ENCODE assay signal across 10 cellular contexts in genomic region chr17:74892974-74893911, GRCh38. TPM values are rescaled to one million over a fixed set of nuclear protein-coding genes. Genes with fewer than 3 reads are reported as not detected.
DNase-seq lines count a peak whose midpoint lies in the region; ATAC-seq and TF ChIP-seq lines count a peak whose summit lies in the region.
"Had no signal": no experiment of that assay in that cellular context is flagged by ENCODE, and none has a peak within 500 bp of the region (broad histone marks: within the 10 kb centered on the region; RNA-seq: fewer than 3 reads in every experiment).

TSS of gene FADS6 (minus strand) at chr17:74893633. CDS start at chr17:74893595, 38 bp downstream.

- H3K9me3 ChIP-seq in mammary epithelial cell (replicated peaks; ENCODE audit: insufficient read depth, low read length), result no peaks in the 10 kb centered on the region

- H3K4me1 Mint-ChIP-seq in stimulated activated naive B cell treated with anti-CD40 and anti-IgM and Interleukin-4, amounts not matched to agents 10 μg/mL and 1 μg/mL and 100 μg/mL, for 72 hours, result peaks cover 5 to 14% of the 10 kb centered on the region in 2 donors

- in situ Hi-C loops in mammary epithelial cell (cut with MboI; ENCODE audit: low sequenced_read_pairs in 2 of 2), result no loop called here

- whole genome bisulfite sequencing in mammary epithelial cell (ENCODE audit: low coverage, missing lambda C conversion rate), result no CpG with 5 or more reads among the region's 86 CpGs

- no peak within 1 kb of the TSS for H3K27ac ChIP-seq in mammary epithelial cell (ENCODE audit: insufficient read depth, low read depth, low read length)

- DNase-seq in NCI-H748 (lab: John Stamatoyannopoulos, UW; ENCODE audit: unreplicated experiment) (peak; percentile 24), NCI-H748 treated with DMSO at 0.1 percent for 48 hours (lab: John Stamatoyannopoulos, UW) (no peak), mammary epithelial cell (no peak), islet precursor cell (peak; percentile 66)
- no peak for DNase-seq in stimulated activated naive B cell treated with anti-CD40 and anti-IgM and Interleukin-4, amounts not matched to agents 10 μg/mL and 1 μg/mL and 100 μg/mL, for 72 hours
- DNase-seq: NCI-H1930 had no signal

- H3K9ac ChIP-seq in mammary epithelial cell (ENCODE audit: insufficient read depth, low read length), result no peak within 1 kb of the TSS

- no peak for TF ChIP-seq CTCF in mammary epithelial cell (conservative IDR thresholded peaks at IDR 0.05 in 1 of 2, IDR thresholded peaks at IDR 0.05 in 1 of 2; ENCODE audit: extremely low read depth in 1 of 2, insufficient read depth in 1 of 2, low read depth in 1 of 2, low read length in 2 of 2)

- H3K27me3 Mint-ChIP-seq in stimulated activated naive B cell treated with anti-CD40 and anti-IgM and Interleukin-4, amounts not matched to agents 10 μg/mL and 1 μg/mL and 100 μg/mL, for 72 hours, result peaks cover 55 to 74% of the 10 kb centered on the region in 2 donors

- CTCF ChIA-PET in mammary epithelial cell (lab: Charles Lee; ENCODE audit: low non-redundant PET), result no interaction called here

- peak within 1 kb of the TSS in 2 of 3 experiments; percentile 24 to 41 for H3K4me3 ChIP-seq in mammary epithelial cell (replicated peaks in 1 of 3; ENCODE audit: insufficient read depth in 1 of 3, low read depth in 2 of 3, low read length in 3 of 3)

- no peaks in the 10 kb centered on the region for H3K9me3 Mint-ChIP-seq in stimulated activated naive B cell treated with anti-CD40 and anti-IgM and Interleukin-4, amounts not matched to agents 10 μg/mL and 1 μg/mL and 100 μg/mL, for 72 hours

- H3K79me2 ChIP-seq in mammary epithelial cell (ENCODE audit: insufficient read depth, low read length), result no peaks in the 10 kb centered on the region

- ATAC-seq in stimulated activated naive B cell treated with anti-CD40 and anti-IgM and Interleukin-4, amounts not matched to agents 10 μg/mL and 1 μg/mL and 100 μg/mL, for 72 hours (replicated peaks), result peak; percentile 27 to 45
- ATAC-seq in GM18511 (IDR thresholded peaks at IDR 0.05; ENCODE audit: unreplicated experiment) (no peak), HG03571 (IDR thresholded peaks at IDR 0.05; ENCODE audit: unreplicated experiment) (no peak), GM21367 (IDR thresholded peaks at IDR 0.05; ENCODE audit: unreplicated experiment) (no peak)

- H3K27ac Mint-ChIP-seq in stimulated activated naive B cell treated with anti-CD40 and anti-IgM and Interleukin-4, amounts not matched to agents 10 μg/mL and 1 μg/mL and 100 μg/mL, for 72 hours, result no peak within 1 kb of the TSS

- H3K4me3 Mint-ChIP-seq in stimulated activated naive B cell treated with anti-CD40 and anti-IgM and Interleukin-4, amounts not matched to agents 10 μg/mL and 1 μg/mL and 100 μg/mL, for 72 hours, result peak within 1 kb of the TSS; percentile 71 to 78

- H4K20me1 ChIP-seq in mammary epithelial cell (ENCODE audit: insufficient read depth, low read length), result no peaks in the 10 kb centered on the region

- no peaks in the 10 kb centered on the region for H3K36me3 ChIP-seq in mammary epithelial cell (ENCODE audit: insufficient read depth, low read length)

- H3K4me2 ChIP-seq in mammary epithelial cell (ENCODE audit: insufficient read depth, low read depth, low read length), result peak within 1 kb of the TSS; percentile 75

- H3K4me1 ChIP-seq in mammary epithelial cell (ENCODE audit: insufficient read depth, low read length), result peaks cover 4% of the 10 kb centered on the region

- H3K36me3 Mint-ChIP-seq in stimulated activated naive B cell treated with anti-CD40 and anti-IgM and Interleukin-4, amounts not matched to agents 10 μg/mL and 1 μg/mL and 100 μg/mL, for 72 hours, result no peaks in the 10 kb centered on the region

- H3K27me3 ChIP-seq in mammary epithelial cell (ENCODE audit: insufficient read depth, low read length), result peaks cover 26% of the 10 kb centered on the region

- BruUV-seq in mammary epithelial cell (replicated peaks; lab: Mats Ljungman, UMichigan), result no TSS peak

- dilution Hi-C loops in mammary epithelial cell (cut with HindIII; ENCODE audit: low sequenced_read_pairs), result no loop called here

- H2AFZ ChIP-seq in mammary epithelial cell (ENCODE audit: low read depth, low read length), result peak within 1 kb of the TSS; percentile 48

- intact Hi-C loops in mammary epithelial cell (cut with micrococcal nuclease), result no loop called here

RNA-seq across cellular contexts. Expression of gene FADS6, which starts in this region (rescaled TPM):
- not detected for total RNA-seq in mammary epithelial cell
- polyA plus RNA-seq in mammary epithelial cell, result not detected
- polyA minus RNA-seq in mammary epithelial cell, result not detected
- total RNA-seq: pulmonary artery endothelial cell had no signal

Comparison
In these comparisons a context has a peak if more than half of its experiments do, and no peak if none do; other contexts are left out.
1. DNase-seq: peak in NCI-H748 (single experiment) and islet precursor cell (single experiment); none in NCI-H748 treated with DMSO at 0.1 percent for 48 hours (single experiment), mammary epithelial cell (single experiment) and stimulated activated naive B cell treated with anti-CD40 and anti-IgM and Interleukin-4, amounts not matched to agents 10 μg/mL and 1 μg/mL and 100 μg/mL, for 72 hours (single experiment).
2. ATAC-seq: peak in stimulated activated naive B cell treated with anti-CD40 and anti-IgM and Interleukin-4, amounts not matched to agents 10 μg/mL and 1 μg/mL and 100 μg/mL, for 72 hours (2 of 2); none in GM18511 (single experiment), HG03571 (single experiment) and GM21367 (single experiment).